ENCODE assay signal across 9 cellular contexts in the genomic region with DNA sequence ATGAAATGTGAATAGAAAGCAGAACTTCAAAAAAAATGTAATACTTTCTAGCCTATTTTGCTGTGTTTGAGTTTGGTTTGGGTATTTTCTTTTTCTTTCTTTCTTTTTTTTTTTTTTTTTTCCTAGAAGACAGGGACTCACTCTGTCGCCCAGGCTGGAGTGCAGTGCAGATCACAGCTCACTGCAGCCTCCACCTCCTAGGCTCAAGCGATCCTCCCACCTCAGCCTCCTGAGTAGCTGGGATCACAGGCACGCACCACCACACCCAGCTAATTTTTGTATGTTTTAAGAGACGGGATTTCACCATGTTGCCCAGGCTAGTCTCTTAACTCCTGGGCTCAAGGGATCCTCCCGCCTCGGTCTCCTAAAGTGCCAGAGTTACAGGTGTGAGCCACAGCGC. TPM values are rescaled to one million over a fixed set of nuclear protein-coding genes. Genes with fewer than 3 reads are reported as not detected.
DNase-seq lines count a peak whose midpoint lies in the region; ATAC-seq, FAIRE-seq and TF ChIP-seq lines count a peak whose summit lies in the region.
"Not testable (repeated sequence)": the region's sequence is repeated elsewhere in the genome, so short reads cannot be mapped to it uniquely, and the experiment has no call there.
"Had no signal": no experiment of that assay in that cellular context is flagged by ENCODE, and none has a peak within 500 bp of the region (broad histone marks: within the 10 kb centered on the region; RNA-seq: fewer than 3 reads in every experiment).

No MANE protein-coding gene starts in this region.

- FAIRE-seq in HepG2 (lab: Jason Lieb, UNC) = not testable (repeated sequence)

- TF ChIP-seq EP300 in esophagus muscularis mucosa (IDR thresholded peaks at IDR 0.05); HepG2 (IDR thresholded peaks at IDR 0.05; ENCODE audit: low read depth in 2 of 2, low read length in 2 of 2); HepG2 (CRISPR knock-in tag; IDR thresholded peaks at IDR 0.05; ENCODE audit: borderline replicate concordance): not testable (repeated sequence)

- peak overlapping the region in 2 of 3 donors; percentile 14 to 100 for H3K27ac Mint-ChIP-seq in CD4-positive, CD25-positive, alpha-beta regulatory T cell
- peak overlapping the region; percentile 96 for H3K27ac Mint-ChIP-seq in osteocyte (ENCODE audit: unreplicated experiment)

- peak overlapping the region; percentile 92 to 98 (median 97) for H3K4me3 Mint-ChIP-seq in CD4-positive, CD25-positive, alpha-beta regulatory T cell
- peak overlapping the region; percentile 91 for H3K4me3 Mint-ChIP-seq in osteocyte (ENCODE audit: unreplicated experiment)

- H3K9me3 Mint-ChIP-seq in CD4-positive, CD25-positive, alpha-beta regulatory T cell; osteocyte (ENCODE audit: unreplicated experiment): not testable (repeated sequence)

- in situ Hi-C loops in astrocyte of the cerebellum (cut with HindIII; ENCODE audit: low sequenced_read_pairs); HepG2 (cut with HindIII; ENCODE audit: extremely low pct_ligation_motif_present, low pct_unique_long_range_greater_than_20kb): not testable (repeated sequence)

- not testable (repeated sequence) for DNase-seq in CD4-positive, CD25-positive, alpha-beta regulatory T cell; Jurkat, Clone E6-1 (ENCODE audit: low read depth, low spot score); WERI-Rb-1; astrocyte of the cerebellum (ENCODE audit: low read depth); esophagus muscularis mucosa (ENCODE audit: extremely low spot score); HepG2 (ENCODE audit: low spot score); osteocyte (ENCODE audit: extremely low spot score, unreplicated experiment)

- not testable (repeated sequence) for TF ChIP-seq CTCF in WERI-Rb-1 (IDR thresholded peaks at IDR 0.05; ENCODE audit: low read depth, low read length); astrocyte of the cerebellum (IDR thresholded peaks at IDR 0.05; ENCODE audit: low read depth, low read length, missing control alignments); esophagus muscularis mucosa (IDR thresholded peaks at IDR 0.05); HepG2 (CRISPR knock-in tag; IDR thresholded peaks at IDR 0.05); osteocyte (IDR thresholded peaks at IDR 0.05)

- not testable (repeated sequence) for H2AFZ ChIP-seq in HepG2 (ENCODE audit: low read length)

- intact Hi-C loops in esophagus muscularis mucosa (cut with DNase I) = loop anchor here (5.0 kb wide), 1 partner anchor 35 kb away; the partner anchor contains the start of gene KMT2A
- intact Hi-C loops in HepG2 (cut with micrococcal nuclease; ENCODE audit: unreplicated experiment) = not testable (repeated sequence)

- H3K4me3 ChIP-seq in CD4-positive, CD25-positive, alpha-beta regulatory T cell (ENCODE audit: low read depth, low read length) = peak overlapping the region; percentile 95
- peak overlapping the region; percentile 97 for H3K4me3 ChIP-seq in Jurkat, Clone E6-1 (ENCODE audit: low read length)
- H3K4me3 ChIP-seq in WERI-Rb-1 (ENCODE audit: low read depth, low read length) (peak overlapping the region; percentile 92), astrocyte of the cerebellum (ENCODE audit: low read depth, low read length) (peak overlapping the region; percentile 86), esophagus muscularis mucosa (peak overlapping the region; percentile 72 to 95 (median 86)), HepG2 (replicated peaks in 1 of 3; ENCODE audit: insufficient read depth in 1 of 3, low read depth in 2 of 3, low read length in 3 of 3) (peak overlapping the region; percentile 91 to 97 (median 95)), thymus (ENCODE audit: low read length) (peak overlapping the region; percentile 95)

- H3K27ac ChIP-seq in CD4-positive, CD25-positive, alpha-beta regulatory T cell (ENCODE audit: insufficient read depth, low read length, poor library complexity, severe bottlenecking) = peak overlapping the region; percentile 98
- not testable (repeated sequence) for H3K27ac ChIP-seq in WERI-Rb-1; thymus (ENCODE audit: low read depth)
- H3K27ac ChIP-seq in esophagus muscularis mucosa (replicated peaks in 1 of 4) = peak overlapping the region; percentile 80 to 89 (median 86)
- H3K27ac ChIP-seq in HepG2 (ENCODE audit: extremely low read length, insufficient read depth, low read length) = peak overlapping the region; percentile 90

- H3K27me3 Mint-ChIP-seq in CD4-positive, CD25-positive, alpha-beta regulatory T cell; osteocyte (ENCODE audit: unreplicated experiment): not testable (repeated sequence)

- peaks cover 31% of the 10 kb centered on the region for H3K36me3 ChIP-seq in CD4-positive, CD25-positive, alpha-beta regulatory T cell (ENCODE audit: control insufficient read depth, insufficient read depth, low read length)
- H3K36me3 ChIP-seq in WERI-Rb-1 (peaks cover 36% of the 10 kb centered on the region), esophagus muscularis mucosa (peaks cover 4 to 38% (median 21%) of the 10 kb centered on the region in 4 donors), HepG2 (replicated peaks in 1 of 2; ENCODE audit: control insufficient read depth in 1 of 2, insufficient read depth in 2 of 2, low read length in 2 of 2) (peaks cover 3 to 29% of the 10 kb centered on the region in 2 experiments; a peak in 3 of 5 replicates)
- H3K36me3 ChIP-seq in thymus (ENCODE audit: control insufficient read depth, insufficient read depth) = not testable (repeated sequence)

- not testable (repeated sequence) for TF ChIP-seq POLR2A in esophagus muscularis mucosa (IDR thresholded peaks at IDR 0.05; ENCODE audit: low read depth); HepG2 (IDR thresholded peaks at IDR 0.05; ENCODE audit: insufficient read depth in 1 of 2, low read depth in 2 of 2, low read length in 2 of 2)

- H3K79me2 ChIP-seq in HepG2 (ENCODE audit: insufficient read depth, low read length) = peaks cover 49% of the 10 kb centered on the region

- not testable (repeated sequence) for H3K27me3 ChIP-seq in CD4-positive, CD25-positive, alpha-beta regulatory T cell (ENCODE audit: control insufficient read depth, insufficient read depth, low read length); WERI-Rb-1 (ENCODE audit: insufficient read depth, low read depth, severe bottlenecking); esophagus muscularis mucosa; HepG2 (ENCODE audit: control insufficient read depth in 1 of 2, insufficient read depth in 2 of 2, low read length in 2 of 2); thymus (ENCODE audit: control insufficient read depth, insufficient read depth)

- H3K4me1 ChIP-seq in CD4-positive, CD25-positive, alpha-beta regulatory T cell (ENCODE audit: control insufficient read depth, insufficient read depth, low read length, poor library complexity, severe bottlenecking) = peaks cover 68% of the 10 kb centered on the region
- H3K4me1 ChIP-seq in esophagus muscularis mucosa (peaks cover 47 to 54% (median 54%) of the 10 kb centered on the region in 4 donors), HepG2 (ENCODE audit: insufficient read depth, low read length) (peaks cover 40% of the 10 kb centered on the region)
- not testable (repeated sequence) for H3K4me1 ChIP-seq in thymus (ENCODE audit: control insufficient read depth, insufficient read depth, low read length)

- peak overlapping the region; percentile 91 for H3K9ac ChIP-seq in HepG2 (ENCODE audit: insufficient read depth, low read depth, low read length)

- peaks cover 38 to 75% (median 58%) of the 10 kb centered on the region in 4 donors for H3K4me1 Mint-ChIP-seq in CD4-positive, CD25-positive, alpha-beta regulatory T cell
- peaks cover 39% of the 10 kb centered on the region for H3K4me1 Mint-ChIP-seq in osteocyte (ENCODE audit: unreplicated experiment)

- not testable (repeated sequence) for TF ChIP-seq RAD21 in HepG2 (CRISPR knock-in tag; IDR thresholded peaks at IDR 0.05)

- POLR2A ChIA-PET in HepG2 (lab: Yijun Ruan, JAX) = interaction anchor here (0.7 to 1.9 kb wide), 7 partner anchors 8 to 218 kb away, joined by 3 to 20 read pairs (median 4); partner anchors contain the start of gene KMT2A

- not testable (repeated sequence) for H3K9me3 ChIP-seq in CD4-positive, CD25-positive, alpha-beta regulatory T cell (ENCODE audit: control insufficient read depth in 2 of 2, low read length in 2 of 2); WERI-Rb-1 (ENCODE audit: severe bottlenecking); esophagus muscularis mucosa; HepG2 (ENCODE audit: low read length); thymus (ENCODE audit: control insufficient read depth)

- peak overlapping the region; percentile 85 for H3K4me2 ChIP-seq in HepG2 (ENCODE audit: low read depth, low read length)

- CTCF ChIA-PET in HepG2 (lab: Yijun Ruan, JAX; ENCODE audit: low intra/inter-chr PET ratio, low total read pairs) = not testable (repeated sequence)

- BruUV-seq in HepG2 (replicated peaks; lab: Mats Ljungman, UMichigan) = not testable (repeated sequence)

- not testable (repeated sequence) for ATAC-seq in CD4-positive, CD25-positive, alpha-beta regulatory T cell (ENCODE audit: low read depth in 2 of 2); HepG2

- not testable (repeated sequence) for H3K36me3 Mint-ChIP-seq in CD4-positive, CD25-positive, alpha-beta regulatory T cell; osteocyte (ENCODE audit: unreplicated experiment)

- 82% methylated on average over 7 of the region's 7 CpGs for WGBS in esophagus muscularis mucosa
- 47% methylated on average over 5 of the region's 7 CpGs for WGBS in HepG2 (ENCODE audit: low lambda C conversion rate)
- 86% methylated on average over 7 of the region's 7 CpGs for WGBS in thymus

- H4K20me1 ChIP-seq in HepG2 (ENCODE audit: insufficient read depth, low read length) = peaks cover 16% of the 10 kb centered on the region

RNA-seq across cellular contexts. Expression of gene ATP5MG, which starts 1.2 kb away (rescaled TPM):
- 154 TPM for total RNA-seq in CD4-positive, CD25-positive, alpha-beta regulatory T cell
- polyA plus RNA-seq in CD4-positive, CD25-positive, alpha-beta regulatory T cell = 100 to 1,000 TPM; 578 to 706 (median 677) TPM
- polyA plus RNA-seq in Jurkat, Clone E6-1 (2012; ENCODE audit: insufficient read depth, insufficient read length) = 923 TPM
- total RNA-seq in esophagus muscularis mucosa (10 to 100 TPM; 61.0 to 91.1 (median 69.1) TPM), HepG2 (2016; rRNA removed; fragmentation: Illumina TruSeq; extraction: Trizol) (320 and 408 TPM in 2 replicates), osteocyte (142 and 171 TPM in 2 replicates)
- 159 and 171 TPM in 2 replicates for total RNA-seq in HepG2 (2016; cell fraction: cytosol; rRNA removed; fragmentation: Illumina TruSeq; extraction: Trizol; ENCODE audit: low read depth)
- total RNA-seq in HepG2 (2016; cell fraction: insoluble cytoplasmic fraction; rRNA removed; fragmentation: Illumina TruSeq; extraction: Trizol) = 349 and 437 TPM in 2 replicates
- 200 and 226 TPM in 2 replicates for total RNA-seq in HepG2 (2016; cell fraction: membrane; rRNA removed; fragmentation: Illumina TruSeq; extraction: Trizol)
- 118 TPM in 2 replicates for total RNA-seq in HepG2 (2016; cell fraction: nucleus; rRNA removed; fragmentation: Illumina TruSeq; extraction: Trizol)
- polyA plus RNA-seq in HepG2 (2011; rRNA removed) (209 and 260 TPM in 2 replicates), thymus (371 TPM)
- polyA plus RNA-seq in HepG2 (2011; cell fraction: cytosol; rRNA removed) = 224 and 232 TPM in 2 replicates
- polyA plus RNA-seq in HepG2 (2011; cell fraction: nucleus; rRNA removed) = 34.3 and 48.4 TPM in 2 replicates
- polyA plus RNA-seq in HepG2 (2012) = 196 and 279 TPM in 2 replicates
- 199 and 242 TPM in 2 replicates for polyA plus RNA-seq in HepG2 (2016; cell fraction: cytosol; fragmentation: Illumina TruSeq; extraction: Trizol; ENCODE audit: low read depth)
- 446 and 519 TPM in 2 replicates for polyA plus RNA-seq in HepG2 (2016; cell fraction: insoluble cytoplasmic fraction; fragmentation: Illumina TruSeq; extraction: Trizol; ENCODE audit: low read depth)
- 199 and 264 TPM in 2 replicates for polyA plus RNA-seq in HepG2 (2016; cell fraction: membrane; fragmentation: Illumina TruSeq; extraction: Trizol; ENCODE audit: low read depth)
- polyA plus RNA-seq in HepG2 (2016; cell fraction: nucleus; fragmentation: Illumina TruSeq; extraction: Trizol; ENCODE audit: insufficient read depth, low read depth) = 242 and 264 TPM in 2 replicates
- polyA minus RNA-seq in HepG2 (2011; rRNA and poly(A)+ RNA removed; ENCODE audit: low replicate concordance) = 36.3 and 59.5 TPM in 2 replicates
- polyA minus RNA-seq in HepG2 (2011; cell fraction: cytosol; rRNA and poly(A)+ RNA removed) = 41.8 and 56.3 TPM in 2 replicates
- 17.0 and 20.9 TPM in 2 replicates for polyA minus RNA-seq in HepG2 (2011; cell fraction: nucleus; rRNA and poly(A)+ RNA removed)

RNA-seq across cellular contexts. Expression of gene KMT2A, which starts 33.7 kb away (rescaled TPM):
- 179 TPM for total RNA-seq in CD4-positive, CD25-positive, alpha-beta regulatory T cell
- polyA plus RNA-seq in CD4-positive, CD25-positive, alpha-beta regulatory T cell = 10 to 100 TPM; 12.1 to 19.5 (median 18.2) TPM
- polyA plus RNA-seq in Jurkat, Clone E6-1 (2012; ENCODE audit: insufficient read depth, insufficient read length) = 27.5 TPM
- total RNA-seq in esophagus muscularis mucosa (10 to 100 TPM; 61.0 to 68.7 (median 62.1) TPM), HepG2 (2016; rRNA removed; fragmentation: Illumina TruSeq; extraction: Trizol) (20.0 and 26.2 TPM in 2 replicates), osteocyte (56.8 and 62.6 TPM in 2 replicates)
- 8.0 and 8.6 TPM in 2 replicates for total RNA-seq in HepG2 (2016; cell fraction: cytosol; rRNA removed; fragmentation: Illumina TruSeq; extraction: Trizol; ENCODE audit: low read depth)
- 19.8 and 22.3 TPM in 2 replicates for total RNA-seq in HepG2 (2016; cell fraction: insoluble cytoplasmic fraction; rRNA removed; fragmentation: Illumina TruSeq; extraction: Trizol)
- total RNA-seq in HepG2 (2016; cell fraction: membrane; rRNA removed; fragmentation: Illumina TruSeq; extraction: Trizol) = 9.8 and 12.0 TPM in 2 replicates
- 62.9 and 67.9 TPM in 2 replicates for total RNA-seq in HepG2 (2016; cell fraction: nucleus; rRNA removed; fragmentation: Illumina TruSeq; extraction: Trizol)
- polyA plus RNA-seq in HepG2 (2011; rRNA removed) (12.4 and 12.7 TPM in 2 replicates), thymus (11.4 TPM)
- 9.4 and 11.0 TPM in 2 replicates for polyA plus RNA-seq in HepG2 (2011; cell fraction: cytosol; rRNA removed)
- 53.6 and 54.8 TPM in 2 replicates for polyA plus RNA-seq in HepG2 (2011; cell fraction: nucleus; rRNA removed)
- polyA plus RNA-seq in HepG2 (2012) = 18.6 and 21.2 TPM in 2 replicates
- 1.8 and 2.3 TPM in 2 replicates for polyA plus RNA-seq in HepG2 (2016; cell fraction: cytosol; fragmentation: Illumina TruSeq; extraction: Trizol; ENCODE audit: low read depth)
- 14.1 and 14.7 TPM in 2 replicates for polyA plus RNA-seq in HepG2 (2016; cell fraction: insoluble cytoplasmic fraction; fragmentation: Illumina TruSeq; extraction: Trizol; ENCODE audit: low read depth)
- 3.7 and 4.5 TPM in 2 replicates for polyA plus RNA-seq in HepG2 (2016; cell fraction: membrane; fragmentation: Illumina TruSeq; extraction: Trizol; ENCODE audit: low read depth)
- 53.1 and 68.2 TPM in 2 replicates for polyA plus RNA-seq in HepG2 (2016; cell fraction: nucleus; fragmentation: Illumina TruSeq; extraction: Trizol; ENCODE audit: insufficient read depth, low read depth)
- polyA minus RNA-seq in HepG2 (2011; rRNA and poly(A)+ RNA removed; ENCODE audit: low replicate concordance) = 54.0 and 71.0 TPM in 2 replicates
- polyA minus RNA-seq in HepG2 (2011; cell fraction: cytosol; rRNA and poly(A)+ RNA removed) = 31.2 and 32.9 TPM in 2 replicates
- 121 and 138 TPM in 2 replicates for polyA minus RNA-seq in HepG2 (2011; cell fraction: nucleus; rRNA and poly(A)+ RNA removed)

RNA-seq across cellular contexts. Expression of gene UBE4A, which starts 43.2 kb away (rescaled TPM):
- 49.1 TPM for total RNA-seq in CD4-positive, CD25-positive, alpha-beta regulatory T cell
- 10 to 100 TPM; 23.5 to 29.2 (median 25.4) TPM for polyA plus RNA-seq in CD4-positive, CD25-positive, alpha-beta regulatory T cell
- polyA plus RNA-seq in Jurkat, Clone E6-1 (2012; ENCODE audit: insufficient read depth, insufficient read length) = 18.7 TPM
- 10 to 100 TPM; 32.0 to 40.8 (median 36.6) TPM for total RNA-seq in esophagus muscularis mucosa
- 24.8 and 32.7 TPM in 2 replicates for total RNA-seq in HepG2 (2016; rRNA removed; fragmentation: Illumina TruSeq; extraction: Trizol)
- 9.0 and 10.7 TPM in 2 replicates for total RNA-seq in HepG2 (2016; cell fraction: cytosol; rRNA removed; fragmentation: Illumina TruSeq; extraction: Trizol; ENCODE audit: low read depth)
- 24.4 and 32.2 TPM in 2 replicates for total RNA-seq in HepG2 (2016; cell fraction: insoluble cytoplasmic fraction; rRNA removed; fragmentation: Illumina TruSeq; extraction: Trizol)
- 8.6 and 10.2 TPM in 2 replicates for total RNA-seq in HepG2 (2016; cell fraction: membrane; rRNA removed; fragmentation: Illumina TruSeq; extraction: Trizol)
- 51.5 and 55.7 TPM in 2 replicates for total RNA-seq in HepG2 (2016; cell fraction: nucleus; rRNA removed; fragmentation: Illumina TruSeq; extraction: Trizol)
- polyA plus RNA-seq in HepG2 (2011; rRNA removed) = 14.7 and 15.1 TPM in 2 replicates
- 6.3 and 10.9 TPM in 2 replicates for polyA plus RNA-seq in HepG2 (2011; cell fraction: cytosol; rRNA removed)
- polyA plus RNA-seq in HepG2 (2011; cell fraction: nucleus; rRNA removed) = 22.7 and 27.7 TPM in 2 replicates
- 14.2 and 17.5 TPM in 2 replicates for polyA plus RNA-seq in HepG2 (2012)
- 10.2 and 10.9 TPM in 2 replicates for polyA plus RNA-seq in HepG2 (2016; cell fraction: cytosol; fragmentation: Illumina TruSeq; extraction: Trizol; ENCODE audit: low read depth)
- polyA plus RNA-seq in HepG2 (2016; cell fraction: insoluble cytoplasmic fraction; fragmentation: Illumina TruSeq; extraction: Trizol; ENCODE audit: low read depth) = 14.3 and 15.0 TPM in 2 replicates
- 2.3 and 3.4 TPM in 2 replicates for polyA plus RNA-seq in HepG2 (2016; cell fraction: membrane; fragmentation: Illumina TruSeq; extraction: Trizol; ENCODE audit: low read depth)
- polyA plus RNA-seq in HepG2 (2016; cell fraction: nucleus; fragmentation: Illumina TruSeq; extraction: Trizol; ENCODE audit: insufficient read depth, low read depth) = 56.7 and 57.0 TPM in 2 replicates
- 20.3 and 25.5 TPM in 2 replicates for polyA minus RNA-seq in HepG2 (2011; rRNA and poly(A)+ RNA removed; ENCODE audit: low replicate concordance)
- 21.0 and 25.3 TPM in 2 replicates for polyA minus RNA-seq in HepG2 (2011; cell fraction: cytosol; rRNA and poly(A)+ RNA removed)
- polyA minus RNA-seq in HepG2 (2011; cell fraction: nucleus; rRNA and poly(A)+ RNA removed) = 25.1 and 32.6 TPM in 2 replicates
- total RNA-seq in osteocyte = 47.3 and 49.0 TPM in 2 replicates
- 40.6 TPM for polyA plus RNA-seq in thymus

RNA-seq across cellular contexts. Expression of gene CD3G, which starts 58.5 kb away (rescaled TPM):
- 196 TPM for total RNA-seq in CD4-positive, CD25-positive, alpha-beta regulatory T cell
- polyA plus RNA-seq in CD4-positive, CD25-positive, alpha-beta regulatory T cell = 100 to 1,000 TPM; 393 to 477 (median 433) TPM
- polyA plus RNA-seq in Jurkat, Clone E6-1 (2012; ENCODE audit: insufficient read depth, insufficient read length) = 109 TPM
- total RNA-seq in esophagus muscularis mucosa = under 1 TPM in 3 of 4 donors, not detected in 1; 0.13 to 0.33 (median 0.23) TPM
- total RNA-seq in HepG2 (2016; rRNA removed; fragmentation: Illumina TruSeq; extraction: Trizol) = not detected in 2 replicates
- total RNA-seq in HepG2 (2016; cell fraction: cytosol; rRNA removed; fragmentation: Illumina TruSeq; extraction: Trizol; ENCODE audit: low read depth) = not detected in 2 replicates
- total RNA-seq in HepG2 (2016; cell fraction: insoluble cytoplasmic fraction; rRNA removed; fragmentation: Illumina TruSeq; extraction: Trizol) = not detected in 2 replicates
- total RNA-seq in HepG2 (2016; cell fraction: membrane; rRNA removed; fragmentation: Illumina TruSeq; extraction: Trizol) = not detected in 2 replicates
- total RNA-seq in HepG2 (2016; cell fraction: nucleus; rRNA removed; fragmentation: Illumina TruSeq; extraction: Trizol) = not detected in 2 replicates
- not detected in 2 replicates for polyA plus RNA-seq in HepG2 (2011; rRNA removed)
- polyA plus RNA-seq in HepG2 (2011; cell fraction: cytosol; rRNA removed) = 0.03 TPM in 2 replicates
- not detected in 2 replicates for polyA plus RNA-seq in HepG2 (2011; cell fraction: nucleus; rRNA removed)
- not detected in 2 replicates for polyA plus RNA-seq in HepG2 (2012)
- polyA plus RNA-seq in HepG2 (2016; cell fraction: cytosol; fragmentation: Illumina TruSeq; extraction: Trizol; ENCODE audit: low read depth) = not detected in 2 replicates
- polyA plus RNA-seq in HepG2 (2016; cell fraction: insoluble cytoplasmic fraction; fragmentation: Illumina TruSeq; extraction: Trizol; ENCODE audit: low read depth) = not detected in 2 replicates
- not detected in 2 replicates for polyA plus RNA-seq in HepG2 (2016; cell fraction: membrane; fragmentation: Illumina TruSeq; extraction: Trizol; ENCODE audit: low read depth)
- not detected in 2 replicates for polyA plus RNA-seq in HepG2 (2016; cell fraction: nucleus; fragmentation: Illumina TruSeq; extraction: Trizol; ENCODE audit: insufficient read depth, low read depth)
- polyA minus RNA-seq in HepG2 (2011; rRNA and poly(A)+ RNA removed; ENCODE audit: low replicate concordance) = not detected in 2 replicates
- not detected in 2 replicates for polyA minus RNA-seq in HepG2 (2011; cell fraction: cytosol; rRNA and poly(A)+ RNA removed)
- not detected in 2 replicates for polyA minus RNA-seq in HepG2 (2011; cell fraction: nucleus; rRNA and poly(A)+ RNA removed)
- total RNA-seq in osteocyte = not detected in 2 replicates
- polyA plus RNA-seq in thymus = 32.0 TPM
- total RNA-seq: myocyte had no signal
